In the genomic region with DNA sequence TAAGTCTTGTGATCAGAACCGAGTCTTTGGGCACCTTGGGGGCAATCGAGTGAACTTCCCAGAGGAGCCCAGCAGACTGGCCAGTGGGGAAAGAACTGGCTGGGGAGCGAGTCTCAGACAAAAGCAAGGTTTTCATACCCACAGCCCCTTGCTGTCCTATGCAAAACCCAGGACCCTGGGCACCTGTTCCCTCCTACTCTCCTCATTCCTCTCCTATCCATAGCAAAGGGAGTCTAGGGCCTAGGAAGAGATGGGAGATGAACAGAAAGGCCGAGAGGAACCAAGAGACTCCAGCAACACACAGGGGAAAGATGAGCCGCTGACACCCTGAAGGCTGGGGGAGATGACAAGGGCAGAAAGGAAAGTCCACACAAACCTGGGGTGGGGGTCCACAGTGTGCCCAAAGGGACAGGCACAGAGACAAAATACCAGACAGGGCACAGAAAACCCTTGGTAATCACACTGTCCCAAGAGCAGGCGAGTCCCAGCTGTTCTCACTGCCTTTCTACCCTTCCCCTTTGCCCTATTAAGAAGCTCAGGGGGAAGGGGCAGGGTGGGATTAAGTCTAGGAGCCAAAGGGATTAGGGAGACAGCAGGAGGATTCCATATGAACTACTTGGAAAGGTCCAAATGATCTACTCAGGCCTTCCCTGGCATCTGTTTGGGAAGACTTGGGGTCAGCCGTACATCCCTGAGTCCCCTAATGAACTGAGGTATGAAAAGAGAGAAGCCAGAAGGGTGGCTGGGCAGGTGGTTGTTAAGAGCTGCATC, we compare ENCODE assay signal across 9 cellular contexts. TPM values are rescaled to one million over a fixed set of nuclear protein-coding genes. Genes with fewer than 3 reads are reported as not detected.
DNase-seq lines count a peak whose midpoint lies in the region; ATAC-seq and TF ChIP-seq lines count a peak whose summit lies in the region.
"Had no signal": no experiment of that assay in that cellular context is flagged by ENCODE, and none has a peak within 500 bp of the region (broad histone marks: within the 10 kb centered on the region; RNA-seq: fewer than 3 reads in every experiment).

No MANE protein-coding gene starts in this region.

- H4K20me1 ChIP-seq in DND-41 (ENCODE audit: insufficient read depth, low read length) = peaks cover 36% of the 10 kb centered on the region

- TF ChIP-seq CTCF in DND-41 (IDR thresholded peaks at IDR 0.05; ENCODE audit: borderline replicate concordance, extremely low read depth, low read length, poor library complexity, severe bottlenecking) (no peak), Panc1 (IDR thresholded peaks at IDR 0.05) (no peak), endodermal cell (conservative IDR thresholded peaks at IDR 0.05) (no peak), psoas muscle (IDR thresholded peaks at IDR 0.05) (no peak)

- BruUV-seq in Panc1 (replicated peaks; lab: Mats Ljungman, UMichigan) = no TSS peak

- H3K4me1 ChIP-seq in DND-41 (ENCODE audit: insufficient read depth, low read length) (peaks cover 53% of the 10 kb centered on the region), Panc1 (ENCODE audit: control insufficient read depth, insufficient read depth, low read length) (peaks cover 20% of the 10 kb centered on the region), endodermal cell (ENCODE audit: control insufficient read depth, insufficient read depth, low read length) (peaks cover 12% of the 10 kb centered on the region), psoas muscle (peaks cover 9% of the 10 kb centered on the region)

- POLR2A ChIA-PET in Panc1 (lab: Charles Lee) = interaction anchor here (0.7 kb wide), 1 partner anchor 58 kb away, joined by 12 read pairs; no protein-coding TSS in a partner anchor

- H3K27me3 ChIP-seq in DND-41 (ENCODE audit: insufficient read depth, low read length, poor library complexity) (no peaks in the 10 kb centered on the region), Panc1 (ENCODE audit: control insufficient read depth, insufficient read depth, low read length) (no peaks in the 10 kb centered on the region), endodermal cell (ENCODE audit: control insufficient read depth, insufficient read depth, low read length, poor library complexity, severe bottlenecking) (no peaks in the 10 kb centered on the region), psoas muscle (ENCODE audit: insufficient read depth in 3 of 3, low read length in 2 of 3) (no peaks in the 10 kb centered on the region)

- DNase-seq in DND-41 = no peak
- no peak for DNase-seq in Panc1 (ENCODE audit: low read depth, low spot score)
- DNase-seq in endodermal cell = no peak
- no peak for DNase-seq in psoas muscle
- DNase-seq in OCI-M1 (lab: John Stamatoyannopoulos, UW) = no peak
- no peak for DNase-seq in NCI-H510A treated with DMSO at 0.1 percent for 48 hours (lab: John Stamatoyannopoulos, UW)
- no peak for DNase-seq in midbrain (lab: John Stamatoyannopoulos, UW)

- H3K4me3 ChIP-seq in DND-41 (ENCODE audit: low read depth in 1 of 2, low read length in 2 of 2) (peak overlapping the region in 1 of 2 experiments; percentile 49; a peak in 2 of 4 replicates), Panc1 (ENCODE audit: low read depth in 2 of 2, low read length in 2 of 2) (peak overlapping the region; percentile 1 to 45; a peak in 3 of 4 replicates), endodermal cell (ENCODE audit: low read length) (peak overlapping the region; percentile 65), psoas muscle (peak overlapping the region; percentile 85)

- intact Hi-C loops in Panc1 (cut with micrococcal nuclease; ENCODE audit: unreplicated experiment) (loop anchor here (2.0 to 5.0 kb wide), 3 partner anchors 51 to 407 kb away; no protein-coding TSS in a partner anchor), psoas muscle (cut with DNase I) (loop anchor here (1.0 to 10.0 kb wide), 4 partner anchors 42 to 405 kb away; a partner anchor contains a TSS)

- in situ Hi-C loops in Panc1 (cut with HindIII; ENCODE audit: low pct_unique_long_range_greater_than_20kb, low sequenced_read_pairs) = no loop called here

- CTCF ChIA-PET in Panc1 (lab: Charles Lee) = interaction anchor here (0.6 to 1.3 kb wide), 5 partner anchors 8 to 51 kb away, joined by 3 to 11 read pairs (median 5); no protein-coding TSS in a partner anchor

- H3K36me3 Mint-ChIP-seq in endodermal cell (ENCODE audit: low read depth) = peaks cover 27% of the 10 kb centered on the region

- no peaks in the 10 kb centered on the region for H3K27me3 Mint-ChIP-seq in endodermal cell (ENCODE audit: insufficient read depth)

- WGBS in endodermal cell (ENCODE audit: insufficient coverage in 1 of 2, insufficient read length in 1 of 2), 2 experiments = 80 to 86% methylated on average over 5 to 7 of the region's 7 CpGs
- 73 to 77% (median 73%) methylated on average over 7 of the region's 7 CpGs for WGBS in psoas muscle, 3 donors

- no peak for TF ChIP-seq POLR2A in GM18505 (IDR thresholded peaks at IDR 0.05; ENCODE audit: borderline replicate concordance, extremely low read depth, insufficient read depth, insufficient read length)

- peaks cover 47% of the 10 kb centered on the region for H3K4me1 Mint-ChIP-seq in endodermal cell

- H3K9ac ChIP-seq in DND-41 (ENCODE audit: low read depth, low read length) = peak overlapping the region; percentile 88
- no peak overlapping the region for H3K9ac ChIP-seq in endodermal cell (ENCODE audit: extremely low read depth, low read length, poor library complexity, severe bottlenecking)

- H3K4me2 ChIP-seq in DND-41 (ENCODE audit: insufficient read depth, low read length) = peak overlapping the region; percentile 95

- no peak overlapping the region for H2AFZ ChIP-seq in DND-41 (ENCODE audit: low read depth, low read length)

- ATAC-seq in DND-41 (ENCODE audit: insufficient read depth, low read depth) (no peak), Panc1 (peak; percentile 8; the same call in 1 of the 2 replicates), psoas muscle (no peak), GM18505 (IDR thresholded peaks at IDR 0.05; ENCODE audit: unreplicated experiment) (no peak)

- peaks cover 68% of the 10 kb centered on the region for H3K79me2 ChIP-seq in DND-41 (ENCODE audit: insufficient read depth, low read length)

- H3K9me3 ChIP-seq in DND-41 (ENCODE audit: insufficient read depth, low read length, severe bottlenecking) (no peaks in the 10 kb centered on the region), Panc1 (ENCODE audit: control insufficient read depth, insufficient read depth, low read depth, low read length) (no peaks in the 10 kb centered on the region), endodermal cell (ENCODE audit: control insufficient read depth, low read length) (no peaks in the 10 kb centered on the region), psoas muscle (no peaks in the 10 kb centered on the region)

- H3K27ac Mint-ChIP-seq in endodermal cell = peak overlapping the region; percentile 55

- H3K9me3 Mint-ChIP-seq in endodermal cell = no peaks in the 10 kb centered on the region

- H3K27ac ChIP-seq in DND-41 (ENCODE audit: low read length) = peak overlapping the region; percentile 70
- peak overlapping the region; percentile 64 for H3K27ac ChIP-seq in Panc1 (ENCODE audit: low read length)
- H3K27ac ChIP-seq in endodermal cell (ENCODE audit: low read depth, low read length) = peak overlapping the region; percentile 38
- H3K27ac ChIP-seq in psoas muscle = no peak overlapping the region
- H3K27ac ChIP-seq: HL-60 had no signal

- H3K36me3 ChIP-seq in DND-41 (ENCODE audit: insufficient read depth, low read length) (peaks cover 70% of the 10 kb centered on the region), Panc1 (ENCODE audit: control insufficient read depth, insufficient read depth, low read length) (0 out of 2 replicates have a peak, but pooled peaks cover 2% of the 10 kb centered on the region), endodermal cell (ENCODE audit: control insufficient read depth, insufficient read depth, low read length) (peaks cover 41% of the 10 kb centered on the region), psoas muscle (ENCODE audit: insufficient read depth in 1 of 2, low read depth in 1 of 2) (peaks cover 5 to 44% of the 10 kb centered on the region in 2 donors)

- H3K4me3 Mint-ChIP-seq in endodermal cell = no peak overlapping the region

RNA-seq across cellular contexts. Expression of a gene that starts 6.5 kb away (rescaled TPM):
- total RNA-seq in Panc1 (2021; ENCODE audit: unreplicated experiment) (55.3 TPM), endodermal cell (10 to 100 TPM; 27.6 to 31.4 TPM), psoas muscle (10 to 100 TPM; 14.2 to 39.7 (median 17.3) TPM)
- 40.1 TPM for polyA plus RNA-seq in Panc1 (2012; ENCODE audit: insufficient read length)
- polyA plus RNA-seq in endodermal cell (2013, experiment 1 of 2) = 81.2 TPM
- 79.2 TPM for polyA plus RNA-seq in endodermal cell (2013, experiment 2 of 2)
- polyA plus RNA-seq in psoas muscle = 10 to 100 TPM in 2 of 3 donors, 1 to 10 TPM in 1; 6.7 to 19.7 (median 11.3) TPM

RNA-seq across cellular contexts. Expression of a gene that starts 7.1 kb away (rescaled TPM):
- 44.5 TPM for total RNA-seq in Panc1 (2021; ENCODE audit: unreplicated experiment)
- polyA plus RNA-seq in Panc1 (2012; ENCODE audit: insufficient read length) = 56.6 TPM
- 10 to 100 TPM; 33.5 to 33.9 TPM for total RNA-seq in endodermal cell
- 31.1 TPM for polyA plus RNA-seq in endodermal cell (2013, experiment 1 of 2)
- 33.3 TPM for polyA plus RNA-seq in endodermal cell (2013, experiment 2 of 2)
- total RNA-seq in psoas muscle = 10 to 100 TPM; 26.6 to 45.4 (median 35.7) TPM
- polyA plus RNA-seq in psoas muscle = 10 to 100 TPM; 32.1 to 70.3 (median 42.7) TPM

RNA-seq across cellular contexts. Expression of a gene that starts 10.8 kb away (rescaled TPM):
- 21.9 TPM for total RNA-seq in Panc1 (2021; ENCODE audit: unreplicated experiment)
- polyA plus RNA-seq in Panc1 (2012; ENCODE audit: insufficient read length) = 26.9 TPM
- 10 to 100 TPM; 37.1 TPM for total RNA-seq in endodermal cell
- polyA plus RNA-seq in endodermal cell (2013, experiment 1 of 2) = 72.2 TPM
- 59.2 TPM for polyA plus RNA-seq in endodermal cell (2013, experiment 2 of 2)
- total RNA-seq in psoas muscle = 1 to 10 TPM; 2.2 to 3.9 (median 2.6) TPM
- 1 to 10 TPM; 1.8 to 4.1 (median 1.8) TPM for polyA plus RNA-seq in psoas muscle

RNA-seq across cellular contexts. Expression of a gene that starts 33.0 kb away (rescaled TPM):
- total RNA-seq in Panc1 (2021; ENCODE audit: unreplicated experiment) (30.8 TPM), endodermal cell (10 to 100 TPM; 17.9 to 24.3 TPM), psoas muscle (10 to 100 TPM; 21.8 to 52.8 (median 27.2) TPM)
- 18.1 TPM for polyA plus RNA-seq in Panc1 (2012; ENCODE audit: insufficient read length)
- 16.9 TPM for polyA plus RNA-seq in endodermal cell (2013, experiment 1 of 2)
- polyA plus RNA-seq in endodermal cell (2013, experiment 2 of 2) = 16.7 TPM
- polyA plus RNA-seq in psoas muscle = 10 to 100 TPM; 36.4 to 60.2 (median 42.6) TPM

RNA-seq across cellular contexts. Expression of a gene that starts 37.1 kb away (rescaled TPM):
- total RNA-seq in Panc1 (2021; ENCODE audit: unreplicated experiment) (68.6 TPM), endodermal cell (10 to 100 TPM; 79.0 to 95.1 TPM), psoas muscle (10 to 100 TPM; 12.7 to 18.0 (median 15.4) TPM)
- 36.0 TPM for polyA plus RNA-seq in Panc1 (2012; ENCODE audit: insufficient read length)
- polyA plus RNA-seq in endodermal cell (2013, experiment 1 of 2) = 80.0 TPM
- 74.0 TPM for polyA plus RNA-seq in endodermal cell (2013, experiment 2 of 2)
- polyA plus RNA-seq in psoas muscle = 10 to 100 TPM in 1 of 3 donors, 1 to 10 TPM in 2; 4.1 to 10.9 (median 6.5) TPM
